22 cellular contexts compared by ENCODE assay signal in the genomic region with DNA sequence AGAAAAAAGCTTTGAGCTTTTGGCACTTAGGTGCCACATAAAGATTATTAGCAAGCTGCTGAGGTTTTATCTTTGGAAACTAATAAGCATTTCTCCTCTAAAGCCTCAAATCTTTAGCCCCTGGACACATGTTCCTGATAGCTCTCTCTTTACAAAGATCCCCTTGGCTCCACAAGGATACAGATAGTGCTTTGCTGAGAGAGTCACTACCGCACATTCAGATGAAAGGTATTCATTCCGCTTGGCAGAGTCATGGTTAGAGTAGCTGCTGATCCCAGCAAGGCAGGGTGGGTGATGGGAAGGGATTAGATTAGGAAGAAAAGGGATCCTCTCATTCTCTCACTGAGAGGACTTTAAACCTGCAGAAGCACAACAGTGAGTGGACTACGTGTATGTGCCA. TPM values are rescaled to one million over a fixed set of nuclear protein-coding genes. Genes with fewer than 3 reads are reported as not detected.
DNase-seq lines count a peak whose midpoint lies in the region; TF ChIP-seq lines count a peak whose summit lies in the region.
"Had no signal": no experiment of that assay in that cellular context is flagged by ENCODE, and none has a peak within 500 bp of the region (broad histone marks: within the 10 kb centered on the region; RNA-seq: fewer than 3 reads in every experiment).

No MANE protein-coding gene starts in this region.

- no peaks in the 10 kb centered on the region for H3K27me3 ChIP-seq in SJSA1 (replicated peaks)

- TF ChIP-seq CTCF in fibroblast of the aortic adventitia (IDR thresholded peaks at IDR 0.05; ENCODE audit: insufficient read depth, low read length), result no peak

- no peaks in the 10 kb centered on the region for H3K36me3 ChIP-seq in SJSA1
- H3K36me3 ChIP-seq: prostate gland had no signal

- intact Hi-C loops in posterior vena cava (cut with DNase I), result no loop called here

- DNase-seq in 8988T (peak; percentile 9), GM04504 (ENCODE audit: low read depth) (peak; percentile 36), SJSA1 (ENCODE audit: low read depth in 1 of 2, low spot score in 2 of 2) (peak in 1 of 2 experiments; percentile 23), fibroblast of the aortic adventitia (ENCODE audit: low read depth) (peak; percentile 57), NCI-H510A treated with DMSO at 0.1 percent for 48 hours (lab: John Stamatoyannopoulos, UW) (no peak), posterior vena cava (ENCODE audit: low spot score) (no peak), DMS153 treated with DMSO at 0.1 percent for 48 hours (lab: John Stamatoyannopoulos, UW; ENCODE audit: unreplicated experiment) (no peak), DMS 273 treated with DMSO at 0.1 percent for 48 hours (lab: John Stamatoyannopoulos, UW) (no peak)
- DNase-seq: activated CD8-positive, alpha-beta T cell treated with anti-CD3 and anti-CD28 coated beads, Interleukin-2, amount 10 ng/mL, durations not matched to agents 7 days and 5 days; amygdala; H9; natural killer cell; NCI-H1436 treated with DMSO at 0.1 percent for 48 hours; NCI-H446 had no signal

- H3K4me3 ChIP-seq in SJSA1 (no peak overlapping the region), fibroblast of the aortic adventitia (ENCODE audit: low read depth, low read length) (no peak overlapping the region)
- H3K4me3 ChIP-seq: K562, prostate gland, SK-N-MC had no signal

- H3K27ac ChIP-seq in SJSA1, result peak overlapping the region; percentile 55; the same call in 1 of the 2 replicates
- H3K27ac ChIP-seq: prostate gland, SK-N-MC, VCaP had no signal

- peaks cover 6% of the 10 kb centered on the region for H3K4me1 ChIP-seq in SJSA1 (replicated peaks)
- H3K4me1 ChIP-seq: prostate gland had no signal

- no peaks in the 10 kb centered on the region for H3K9me3 ChIP-seq in SJSA1 (replicated peaks)
- H3K9me3 ChIP-seq: prostate gland had no signal

RNA-seq across cellular contexts. Expression of a gene that starts 28.2 kb away (rescaled TPM):
- not detected in 2 replicates for total RNA-seq in SJSA1 (2014; rRNA removed; shearing (Covaris generic))
- total RNA-seq in fibroblast of the aortic adventitia (ENCODE audit: low replicate concordance), result 0.27 TPM in 1 of 2 replicates, not detected in the other
- total RNA-seq in posterior vena cava, result not detected
- total RNA-seq: A673; activated CD8-positive, alpha-beta T cell treated with anti-CD3 and anti-CD28 coated beads, Interleukin-2, amount 10 ng/mL, durations not matched to agents 7 days and 5 days; dermis microvascular lymphatic vessel endothelial cell; fibroblast of lung; H9; K562; liver; natural killer cell; prostate gland had no signal

RNA-seq across cellular contexts. Expression of a gene that starts 47.5 kb away (rescaled TPM):
- total RNA-seq in SJSA1 (2014; rRNA removed; shearing (Covaris generic)), result not detected in 2 replicates
- total RNA-seq in fibroblast of the aortic adventitia (ENCODE audit: low replicate concordance) (not detected in 2 replicates), posterior vena cava (not detected)
- total RNA-seq: A673; activated CD8-positive, alpha-beta T cell treated with anti-CD3 and anti-CD28 coated beads, Interleukin-2, amount 10 ng/mL, durations not matched to agents 7 days and 5 days; dermis microvascular lymphatic vessel endothelial cell; H9; K562; liver; natural killer cell; prostate gland had no signal

Comparison
In these comparisons a context has a peak if more than half of its experiments do, and no peak if none do; other contexts are left out.
1. DNase-seq: peak in 8988T (single experiment), GM04504 (single experiment) and fibroblast of the aortic adventitia (single experiment); none in NCI-H510A treated with DMSO at 0.1 percent for 48 hours (single experiment), posterior vena cava (single experiment), DMS153 treated with DMSO at 0.1 percent for 48 hours (single experiment) and DMS 273 treated with DMSO at 0.1 percent for 48 hours (single experiment).